Comparison of ENCODE assay signal across 22 cellular contexts in genomic region chr10:66822801-66823200, GRCh38.
DNase-seq lines count a peak whose midpoint lies in the region; ATAC-seq and TF ChIP-seq lines count a peak whose summit lies in the region.
"Had no signal": no experiment of that assay in that cellular context is flagged by ENCODE, and none has a peak within 500 bp of the region (broad histone marks: within the 10 kb centered on the region; RNA-seq: fewer than 3 reads in every experiment).

No MANE protein-coding gene starts in this region.

- DNase-seq in Ammon's horn (ENCODE audit: low spot score) (peak; percentile 37), NCI-H1048 (lab: John Stamatoyannopoulos, UW) (peak; percentile 17), ecto neural progenitor cell (ENCODE audit: low spot score) (peak; percentile 52), mucosa of descending colon (peak in 2 of 3 donors; percentile 21 to 29), T1000 (lab: John Stamatoyannopoulos, UW) (no peak), hepatic stellate cell (ENCODE audit: low spot score) (no peak), ureter (ENCODE audit: low spot score) (no peak)
- DNase-seq: ACHN; activated CD4-positive, alpha-beta T cell treated with anti-CD3 and anti-CD28 coated beads, Interleukin-2, amount 50 U/mL, for 4 hours; activated gamma-delta T cell; dermis blood vessel endothelial cell; DMS 273 treated with DMSO at 0.1 percent for 48 hours; IMR-90; kidney; NCI-H748 treated with DMSO at 0.1 percent for 48 hours; stimulated activated CD4-positive, alpha-beta T cell treated with anti-CD3 and anti-CD28 coated beads, Interleukin-12 subunit alpha, Interleukin-12 subunit beta, amount 100 ng/mL, for 4 hours; T-helper 17 cell; WERI-Rb-1 had no signal

- H3K4me1 ChIP-seq in mucosa of descending colon (ENCODE audit: low read depth) = no peaks in the 10 kb centered on the region
- H3K4me1 ChIP-seq: SJSA1 had no signal

- no peak overlapping the region for H3K4me3 ChIP-seq in mucosa of descending colon
- H3K4me3 ChIP-seq: hepatocyte, SJSA1 had no signal

- peak; percentile 87 for ATAC-seq in mucosa of descending colon
- no peak for ATAC-seq in HG02571 (IDR thresholded peaks at IDR 0.05; ENCODE audit: unreplicated experiment)
- ATAC-seq: T-helper 17 cell had no signal

- H3K36me3 ChIP-seq in mucosa of descending colon (ENCODE audit: low read depth) = no peaks in the 10 kb centered on the region
- H3K36me3 ChIP-seq: neutrophil, SJSA1, WERI-Rb-1 had no signal

- H3K9me3 ChIP-seq in mucosa of descending colon = no peaks in the 10 kb centered on the region
- H3K9me3 ChIP-seq: neutrophil, SJSA1 had no signal

- intact Hi-C loops in mucosa of descending colon (cut with DNase I, micrococcal nuclease) = no loop called here

- TF ChIP-seq CTCF in mucosa of descending colon (IDR thresholded peaks at IDR 0.05) = no peak

Comparison
In these comparisons a context has a peak if more than half of its experiments do, and no peak if none do; other contexts are left out.
1. DNase-seq: peak in Ammon's horn (single experiment), NCI-H1048 (single experiment), ecto neural progenitor cell (single experiment) and mucosa of descending colon (2 of 3); none in T1000 (single experiment), hepatic stellate cell (single experiment) and ureter (single experiment).